ENCODE assay signal across 1 cellular context in the genomic region with DNA sequence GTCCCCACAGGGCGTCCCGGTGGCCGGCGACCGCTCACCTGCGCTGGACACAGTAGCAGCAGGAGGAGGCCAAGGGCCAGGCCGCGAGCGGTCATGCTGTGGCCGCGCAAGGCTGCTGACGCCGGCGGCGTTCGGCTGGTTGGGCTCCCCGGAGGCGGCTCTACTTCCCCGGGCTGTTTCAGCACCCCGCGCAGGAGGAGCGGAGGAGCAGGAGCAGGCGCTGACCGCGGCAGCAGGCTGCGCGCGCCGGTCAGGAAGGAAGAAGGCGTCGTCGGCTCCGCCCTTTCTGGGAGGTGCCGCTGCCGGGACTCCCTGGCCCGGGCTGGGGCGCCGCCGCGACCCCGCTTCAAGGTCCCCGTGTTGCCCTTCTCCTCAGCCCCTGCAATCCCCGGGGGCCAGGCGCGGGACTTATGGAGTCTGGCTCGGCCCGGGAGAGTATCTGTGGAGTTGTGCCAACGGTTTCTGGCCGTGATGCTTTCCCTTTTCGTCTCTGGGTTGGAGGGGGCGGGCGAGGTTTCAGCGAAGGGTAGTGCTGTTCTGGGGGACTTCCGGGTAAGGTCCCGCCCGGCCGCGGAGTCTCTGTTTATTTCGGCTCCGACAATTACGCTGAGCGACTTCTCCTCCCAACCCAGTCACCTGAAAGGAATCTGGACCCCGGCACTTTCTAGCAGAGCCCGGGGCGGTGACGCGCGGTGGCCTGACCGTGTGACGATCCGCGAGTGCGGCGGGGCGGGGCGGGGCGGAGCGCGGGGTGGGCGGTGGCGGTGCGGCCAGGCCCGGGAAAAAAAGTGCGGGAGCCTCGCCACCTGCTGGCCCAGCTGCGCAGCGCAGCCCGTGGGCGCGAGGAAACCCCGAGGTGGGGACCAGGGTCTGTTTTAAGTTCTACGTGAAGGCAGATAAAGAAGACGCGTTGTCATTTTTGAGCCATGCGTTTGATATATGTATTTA.
TF ChIP-seq lines count a peak whose summit lies in the region.

TSS of gene NPC1 (minus strand) at position 258 of the 948 bp plus-strand sequence. CDS start at position 95, 163 bp downstream.

TF ChIP-seq in GM12878, 131 proteins besides CTCF, POLR2A, EP300 and RAD21 (continued from another document and continues in another):
- TF ChIP-seq, protein P1, sequence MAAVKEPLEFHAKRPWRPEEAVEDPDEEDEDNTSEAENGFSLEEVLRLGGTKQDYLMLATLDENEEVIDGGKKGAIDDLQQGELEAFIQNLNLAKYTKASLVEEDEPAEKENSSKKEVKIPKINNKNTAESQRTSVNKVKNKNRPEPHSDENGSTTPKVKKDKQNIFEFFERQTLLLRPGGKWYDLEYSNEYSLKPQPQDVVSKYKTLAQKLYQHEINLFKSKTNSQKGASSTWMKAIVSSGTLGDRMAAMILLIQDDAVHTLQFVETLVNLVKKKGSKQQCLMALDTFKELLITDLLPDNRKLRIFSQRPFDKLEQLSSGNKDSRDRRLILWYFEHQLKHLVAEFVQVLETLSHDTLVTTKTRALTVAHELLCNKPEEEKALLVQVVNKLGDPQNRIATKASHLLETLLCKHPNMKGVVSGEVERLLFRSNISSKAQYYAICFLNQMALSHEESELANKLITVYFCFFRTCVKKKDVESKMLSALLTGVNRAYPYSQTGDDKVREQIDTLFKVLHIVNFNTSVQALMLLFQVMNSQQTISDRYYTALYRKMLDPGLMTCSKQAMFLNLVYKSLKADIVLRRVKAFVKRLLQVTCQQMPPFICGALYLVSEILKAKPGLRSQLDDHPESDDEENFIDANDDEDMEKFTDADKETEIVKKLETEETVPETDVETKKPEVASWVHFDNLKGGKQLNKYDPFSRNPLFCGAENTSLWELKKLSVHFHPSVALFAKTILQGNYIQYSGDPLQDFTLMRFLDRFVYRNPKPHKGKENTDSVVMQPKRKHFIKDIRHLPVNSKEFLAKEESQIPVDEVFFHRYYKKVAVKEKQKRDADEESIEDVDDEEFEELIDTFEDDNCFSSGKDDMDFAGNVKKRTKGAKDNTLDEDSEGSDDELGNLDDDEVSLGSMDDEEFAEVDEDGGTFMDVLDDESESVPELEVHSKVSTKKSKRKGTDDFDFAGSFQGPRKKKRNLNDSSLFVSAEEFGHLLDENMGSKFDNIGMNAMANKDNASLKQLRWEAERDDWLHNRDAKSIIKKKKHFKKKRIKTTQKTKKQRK (IDR thresholded peaks at IDR 0.05; ENCODE audit: low read depth, low read length): no peak
- TF ChIP-seq, protein P2, sequence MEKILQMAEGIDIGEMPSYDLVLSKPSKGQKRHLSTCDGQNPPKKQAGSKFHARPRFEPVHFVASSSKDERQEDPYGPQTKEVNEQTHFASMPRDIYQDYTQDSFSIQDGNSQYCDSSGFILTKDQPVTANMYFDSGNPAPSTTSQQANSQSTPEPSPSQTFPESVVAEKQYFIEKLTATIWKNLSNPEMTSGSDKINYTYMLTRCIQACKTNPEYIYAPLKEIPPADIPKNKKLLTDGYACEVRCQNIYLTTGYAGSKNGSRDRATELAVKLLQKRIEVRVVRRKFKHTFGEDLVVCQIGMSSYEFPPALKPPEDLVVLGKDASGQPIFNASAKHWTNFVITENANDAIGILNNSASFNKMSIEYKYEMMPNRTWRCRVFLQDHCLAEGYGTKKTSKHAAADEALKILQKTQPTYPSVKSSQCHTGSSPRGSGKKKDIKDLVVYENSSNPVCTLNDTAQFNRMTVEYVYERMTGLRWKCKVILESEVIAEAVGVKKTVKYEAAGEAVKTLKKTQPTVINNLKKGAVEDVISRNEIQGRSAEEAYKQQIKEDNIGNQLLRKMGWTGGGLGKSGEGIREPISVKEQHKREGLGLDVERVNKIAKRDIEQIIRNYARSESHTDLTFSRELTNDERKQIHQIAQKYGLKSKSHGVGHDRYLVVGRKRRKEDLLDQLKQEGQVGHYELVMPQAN (conservative IDR thresholded peaks at IDR 0.05): peak; percentile 84
- TF ChIP-seq ZNF274 (IDR thresholded peaks at IDR 0.05; ENCODE audit: insufficient read depth, insufficient read length) (no peak), TARDBP (IDR thresholded peaks at IDR 0.05; ENCODE audit: borderline replicate concordance) (no peak), RUNX3 (IDR thresholded peaks at IDR 0.05; ENCODE audit: low read length) (peak; percentile 44), RB1 (IDR thresholded peaks at IDR 0.05; ENCODE audit: borderline replicate concordance) (peak; percentile 67), ZNF384 (IDR thresholded peaks at IDR 0.05; ENCODE audit: borderline replicate concordance, low read depth, low read length) (no peak), KAT2A (conservative IDR thresholded peaks at IDR 0.05; ENCODE audit: control insufficient read depth, low read depth, low read length) (no peak), BMI1 (IDR thresholded peaks at IDR 0.05; ENCODE audit: borderline replicate concordance) (no peak), ZNF24 (IDR thresholded peaks at IDR 0.05) (no peak), NR2C1 (IDR thresholded peaks at IDR 0.05) (no peak), STAT3 (IDR thresholded peaks at IDR 0.05; ENCODE audit: low read depth, low read length) (no peak), NFYA (IDR thresholded peaks at IDR 0.05; ENCODE audit: borderline replicate concordance, low read depth, low read length) (no peak), ZBTB11 (CRISPR knock-in tag; IDR thresholded peaks at IDR 0.05) (no peak), WRNIP1 (IDR thresholded peaks at IDR 0.05; ENCODE audit: borderline replicate concordance, low read depth, low read length) (no peak), ZNF217 (IDR thresholded peaks at IDR 0.05) (no peak), NFXL1 (IDR thresholded peaks at IDR 0.05; ENCODE audit: borderline replicate concordance) (no peak), IKZF1 (conservative IDR thresholded peaks at IDR 0.05) (peak; percentile 68), FOS (IDR thresholded peaks at IDR 0.05; ENCODE audit: borderline replicate concordance, extremely low read depth, insufficient read length) (no peak), TCF3 (IDR thresholded peaks at IDR 0.05; ENCODE audit: borderline replicate concordance, insufficient read depth, low read depth, low read length) (no peak), ZNF622 (IDR thresholded peaks at IDR 0.05) (no peak), ATF3 (IDR thresholded peaks at IDR 0.05; ENCODE audit: borderline replicate concordance, extremely low read depth, low read depth, low read length) (no peak), HDGF (IDR thresholded peaks at IDR 0.05) (no peak), POLR2AphosphoS2 (IDR thresholded peaks at IDR 0.05; ENCODE audit: low read depth, low read length) (peak; percentile 70; the same call in 1 of the 2 replicates), CBX5 (IDR thresholded peaks at IDR 0.05; ENCODE audit: low read depth) (no peak), TAF1 (IDR thresholded peaks at IDR 0.05; ENCODE audit: borderline replicate concordance, low read depth, low read length) (peak; percentile 51; the same call in 1 of the 2 replicates), USF1 (IDR thresholded peaks at IDR 0.05; ENCODE audit: borderline replicate concordance, extremely low read length, insufficient read depth, low read depth, low read length) (no peak), SMC3 (IDR thresholded peaks at IDR 0.05; ENCODE audit: borderline replicate concordance, low read length) (peak; percentile 67), ESRRA (IDR thresholded peaks at IDR 0.05; ENCODE audit: low read length) (no peak)
- TF ChIP-seq, protein P3, sequence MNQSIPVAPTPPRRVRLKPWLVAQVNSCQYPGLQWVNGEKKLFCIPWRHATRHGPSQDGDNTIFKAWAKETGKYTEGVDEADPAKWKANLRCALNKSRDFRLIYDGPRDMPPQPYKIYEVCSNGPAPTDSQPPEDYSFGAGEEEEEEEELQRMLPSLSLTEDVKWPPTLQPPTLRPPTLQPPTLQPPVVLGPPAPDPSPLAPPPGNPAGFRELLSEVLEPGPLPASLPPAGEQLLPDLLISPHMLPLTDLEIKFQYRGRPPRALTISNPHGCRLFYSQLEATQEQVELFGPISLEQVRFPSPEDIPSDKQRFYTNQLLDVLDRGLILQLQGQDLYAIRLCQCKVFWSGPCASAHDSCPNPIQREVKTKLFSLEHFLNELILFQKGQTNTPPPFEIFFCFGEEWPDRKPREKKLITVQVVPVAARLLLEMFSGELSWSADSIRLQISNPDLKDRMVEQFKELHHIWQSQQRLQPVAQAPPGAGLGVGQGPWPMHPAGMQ (IDR thresholded peaks at IDR 0.05; ENCODE audit: borderline replicate concordance): no peak
- TF ChIP-seq, protein P4, sequence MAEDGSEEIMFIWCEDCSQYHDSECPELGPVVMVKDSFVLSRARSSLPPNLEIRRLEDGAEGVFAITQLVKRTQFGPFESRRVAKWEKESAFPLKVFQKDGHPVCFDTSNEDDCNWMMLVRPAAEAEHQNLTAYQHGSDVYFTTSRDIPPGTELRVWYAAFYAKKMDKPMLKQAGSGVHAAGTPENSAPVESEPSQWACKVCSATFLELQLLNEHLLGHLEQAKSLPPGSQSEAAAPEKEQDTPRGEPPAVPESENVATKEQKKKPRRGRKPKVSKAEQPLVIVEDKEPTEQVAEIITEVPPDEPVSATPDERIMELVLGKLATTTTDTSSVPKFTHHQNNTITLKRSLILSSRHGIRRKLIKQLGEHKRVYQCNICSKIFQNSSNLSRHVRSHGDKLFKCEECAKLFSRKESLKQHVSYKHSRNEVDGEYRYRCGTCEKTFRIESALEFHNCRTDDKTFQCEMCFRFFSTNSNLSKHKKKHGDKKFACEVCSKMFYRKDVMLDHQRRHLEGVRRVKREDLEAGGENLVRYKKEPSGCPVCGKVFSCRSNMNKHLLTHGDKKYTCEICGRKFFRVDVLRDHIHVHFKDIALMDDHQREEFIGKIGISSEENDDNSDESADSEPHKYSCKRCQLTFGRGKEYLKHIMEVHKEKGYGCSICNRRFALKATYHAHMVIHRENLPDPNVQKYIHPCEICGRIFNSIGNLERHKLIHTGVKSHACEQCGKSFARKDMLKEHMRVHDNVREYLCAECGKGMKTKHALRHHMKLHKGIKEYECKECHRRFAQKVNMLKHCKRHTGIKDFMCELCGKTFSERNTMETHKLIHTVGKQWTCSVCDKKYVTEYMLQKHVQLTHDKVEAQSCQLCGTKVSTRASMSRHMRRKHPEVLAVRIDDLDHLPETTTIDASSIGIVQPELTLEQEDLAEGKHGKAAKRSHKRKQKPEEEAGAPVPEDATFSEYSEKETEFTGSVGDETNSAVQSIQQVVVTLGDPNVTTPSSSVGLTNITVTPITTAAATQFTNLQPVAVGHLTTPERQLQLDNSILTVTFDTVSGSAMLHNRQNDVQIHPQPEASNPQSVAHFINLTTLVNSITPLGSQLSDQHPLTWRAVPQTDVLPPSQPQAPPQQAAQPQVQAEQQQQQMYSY (CRISPR knock-in tag; IDR thresholded peaks at IDR 0.05): no peak
- TF ChIP-seq, protein P5, sequence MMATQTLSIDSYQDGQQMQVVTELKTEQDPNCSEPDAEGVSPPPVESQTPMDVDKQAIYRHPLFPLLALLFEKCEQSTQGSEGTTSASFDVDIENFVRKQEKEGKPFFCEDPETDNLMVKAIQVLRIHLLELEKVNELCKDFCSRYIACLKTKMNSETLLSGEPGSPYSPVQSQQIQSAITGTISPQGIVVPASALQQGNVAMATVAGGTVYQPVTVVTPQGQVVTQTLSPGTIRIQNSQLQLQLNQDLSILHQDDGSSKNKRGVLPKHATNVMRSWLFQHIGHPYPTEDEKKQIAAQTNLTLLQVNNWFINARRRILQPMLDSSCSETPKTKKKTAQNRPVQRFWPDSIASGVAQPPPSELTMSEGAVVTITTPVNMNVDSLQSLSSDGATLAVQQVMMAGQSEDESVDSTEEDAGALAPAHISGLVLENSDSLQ (IDR thresholded peaks at IDR 0.05): no peak
- TF ChIP-seq, protein P6, sequence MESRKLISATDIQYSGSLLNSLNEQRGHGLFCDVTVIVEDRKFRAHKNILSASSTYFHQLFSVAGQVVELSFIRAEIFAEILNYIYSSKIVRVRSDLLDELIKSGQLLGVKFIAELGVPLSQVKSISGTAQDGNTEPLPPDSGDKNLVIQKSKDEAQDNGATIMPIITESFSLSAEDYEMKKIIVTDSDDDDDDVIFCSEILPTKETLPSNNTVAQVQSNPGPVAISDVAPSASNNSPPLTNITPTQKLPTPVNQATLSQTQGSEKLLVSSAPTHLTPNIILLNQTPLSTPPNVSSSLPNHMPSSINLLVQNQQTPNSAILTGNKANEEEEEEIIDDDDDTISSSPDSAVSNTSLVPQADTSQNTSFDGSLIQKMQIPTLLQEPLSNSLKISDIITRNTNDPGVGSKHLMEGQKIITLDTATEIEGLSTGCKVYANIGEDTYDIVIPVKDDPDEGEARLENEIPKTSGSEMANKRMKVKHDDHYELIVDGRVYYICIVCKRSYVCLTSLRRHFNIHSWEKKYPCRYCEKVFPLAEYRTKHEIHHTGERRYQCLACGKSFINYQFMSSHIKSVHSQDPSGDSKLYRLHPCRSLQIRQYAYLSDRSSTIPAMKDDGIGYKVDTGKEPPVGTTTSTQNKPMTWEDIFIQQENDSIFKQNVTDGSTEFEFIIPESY (IDR thresholded peaks at IDR 0.05): no peak
